Comparison of ENCODE assay signal across 17 cellular contexts in the genomic region with DNA sequence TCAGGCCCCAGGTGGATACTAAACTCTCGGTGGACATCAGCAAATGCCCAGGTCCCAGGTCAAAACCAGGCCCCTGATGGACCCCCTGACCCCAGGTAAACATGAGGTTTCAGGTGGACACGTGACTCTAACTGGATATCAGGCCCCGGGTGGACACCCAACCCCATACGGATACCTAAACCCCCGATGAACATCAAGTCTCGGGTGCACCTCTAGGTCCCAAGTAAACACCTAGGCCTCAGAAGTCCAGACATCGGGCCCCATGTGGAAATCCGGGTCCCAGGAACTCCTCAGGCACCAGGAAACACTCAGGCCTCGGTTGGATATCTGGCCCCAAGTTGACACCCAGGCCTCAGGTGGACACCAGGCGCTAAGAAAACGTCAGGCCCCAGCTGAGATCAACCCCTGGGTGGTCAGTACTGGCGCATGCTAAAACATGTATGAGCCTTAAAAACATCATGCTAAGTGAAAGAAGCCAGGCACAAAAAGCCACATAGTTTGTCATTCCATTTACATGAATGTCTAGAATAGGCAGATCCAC.
"Had no signal": no experiment of that assay in that cellular context is flagged by ENCODE, and none has a peak within 500 bp of the region (broad histone marks: within the 10 kb centered on the region; RNA-seq: fewer than 3 reads in every experiment).

No MANE protein-coding gene starts in this region.

- H3K27ac Mint-ChIP-seq: dendritic cell treated with granulocyte-macrophage colony-stimulating factor and Interleukin-4, amounts not matched to agents 40 ng/mL and 50 ng/mL, for 4 days; effector memory CD8-positive, alpha-beta T cell; immature natural killer cell had no signal

- H3K4me1 Mint-ChIP-seq: immature natural killer cell had no signal

- H3K4me3 Mint-ChIP-seq: dendritic cell treated with granulocyte-macrophage colony-stimulating factor and Interleukin-4, amounts not matched to agents 40 ng/mL and 50 ng/mL, for 4 days; effector memory CD8-positive, alpha-beta T cell; immature natural killer cell had no signal

- H3K9me3 Mint-ChIP-seq: dendritic cell treated with granulocyte-macrophage colony-stimulating factor and Interleukin-4, amounts not matched to agents 40 ng/mL and 50 ng/mL, for 4 days; effector memory CD8-positive, alpha-beta T cell; immature natural killer cell had no signal

- ATAC-seq: effector memory CD8-positive, alpha-beta T cell; foreskin keratinocyte; gastroesophageal sphincter; heart left ventricle; left lung; left ventricle myocardium superior; lower lobe of right lung had no signal

- H3K36me3 Mint-ChIP-seq: immature natural killer cell had no signal

- H3K27me3 Mint-ChIP-seq: dendritic cell treated with granulocyte-macrophage colony-stimulating factor and Interleukin-4, amounts not matched to agents 40 ng/mL and 50 ng/mL, for 4 days had no signal

- DNase-seq: colonic mucosa; cortex of kidney; effector CD8-positive, alpha-beta T cell; effector memory CD8-positive, alpha-beta T cell; foreskin keratinocyte; heart left ventricle; hypothalamus; immature natural killer cell; kidney; kidney glomerular epithelial cell; left lung; left ventricle myocardium superior; lower lobe of right lung; mesenchymal stem cell; midbrain had no signal
